ENCODE assay signal across 14 cellular contexts in genomic region chr22:28893810-28894209, GRCh38.
"Had no signal": no experiment of that assay in that cellular context is flagged by ENCODE, and none has a peak within 500 bp of the region (broad histone marks: within the 10 kb centered on the region; RNA-seq: fewer than 3 reads in every experiment).

No MANE protein-coding gene starts in this region.

- H3K36me3 ChIP-seq: heart left ventricle had no signal

- H3K27ac ChIP-seq: VCaP had no signal

- H3K9me3 ChIP-seq: heart left ventricle, psoas muscle had no signal

- DNase-seq: activated CD4-positive, alpha-beta T cell treated with anti-CD3 and anti-CD28 coated beads for 36 hours; activated CD8-positive, alpha-beta memory T cell treated with anti-CD3 and anti-CD28 coated beads, Interleukin-2, amount 50 U/mL, for 4 hours; activated CD8-positive, alpha-beta T cell treated with anti-CD3 and anti-CD28 coated beads for 36 hours; activated naive CD4-positive, alpha-beta T cell; foreskin melanocyte; mesendoderm; psoas muscle; stimulated activated CD4-positive, alpha-beta T cell treated with anti-CD3 and anti-CD28 coated beads, Interleukin-2, amount 100 ng/mL, for 48 hours; stimulated activated CD8-positive, alpha-beta memory T cell treated with anti-CD3 and anti-CD28 coated beads, Interleukin-4, amount 100 ng/mL, for 48 hours; T1000 had no signal

- H3K4me3 ChIP-seq: heart left ventricle, psoas muscle had no signal

- ATAC-seq: activated CD4-positive, alpha-beta T cell treated with anti-CD3 and anti-CD28 coated beads for 36 hours; activated CD8-positive, alpha-beta T cell treated with anti-CD3 and anti-CD28 coated beads for 36 hours; psoas muscle had no signal

- H3K27me3 ChIP-seq: heart left ventricle had no signal

- FAIRE-seq: bronchial epithelial cell, endometrium had no signal
